ENCODE assay signal across 8 cellular contexts in the genomic region with DNA sequence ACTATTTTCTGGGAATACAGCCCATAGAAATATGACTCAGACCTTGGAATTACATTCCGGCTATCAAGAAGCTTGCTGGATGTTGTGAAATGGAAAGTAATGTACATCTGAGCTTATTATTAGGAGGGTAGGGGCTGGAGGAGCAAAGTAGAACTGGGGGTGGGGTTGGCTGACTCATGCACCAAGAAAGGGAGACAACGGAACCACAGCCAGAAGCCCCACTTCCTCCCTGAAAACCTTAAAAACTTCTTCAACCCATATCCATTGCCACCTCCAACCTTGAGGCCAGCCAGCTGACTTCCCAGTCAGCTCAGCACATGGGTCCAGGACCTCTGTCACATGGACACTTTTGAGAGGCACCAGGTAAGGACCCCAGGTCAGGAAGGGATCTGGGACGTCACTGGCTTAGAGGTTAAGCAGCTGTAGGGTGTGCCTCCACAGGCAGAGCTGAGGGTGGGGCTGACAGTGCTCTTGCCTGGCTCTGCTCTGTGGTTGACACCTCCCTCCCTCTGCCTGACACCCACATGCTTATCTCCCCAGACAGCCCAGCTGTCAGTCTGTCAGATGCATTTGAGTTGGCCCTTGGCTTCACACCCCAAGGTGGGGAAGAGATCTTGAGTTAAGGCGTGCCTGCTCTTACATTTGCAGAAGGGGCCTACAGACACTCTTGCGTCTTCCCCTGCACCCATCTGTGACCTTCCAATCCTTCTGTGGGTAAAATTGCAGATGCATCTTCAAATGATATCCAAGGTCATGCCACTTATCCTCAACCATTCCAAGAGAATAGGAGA. TPM values are rescaled to one million over a fixed set of nuclear protein-coding genes. Genes with fewer than 3 reads are reported as not detected.
DNase-seq lines count a peak whose midpoint lies in the region; ATAC-seq, FAIRE-seq and TF ChIP-seq lines count a peak whose summit lies in the region.

No MANE protein-coding gene starts in this region.

- no peaks in the 10 kb centered on the region for H4K20me1 ChIP-seq in keratinocyte (ENCODE audit: control insufficient read depth, extremely low read depth, insufficient read depth, low read length)

- no peaks in the 10 kb centered on the region for H3K9me1 ChIP-seq in keratinocyte (ENCODE audit: control insufficient read depth, extremely low read depth, insufficient read depth, low read length)

- FAIRE-seq in keratinocyte (lab: Jason Lieb, UNC): peak; percentile 95

- H2AFZ ChIP-seq in keratinocyte (ENCODE audit: control insufficient read depth, low read length): peak overlapping the region; percentile 92

- dilution Hi-C loops in keratinocyte (cut with MboI; ENCODE audit: extremely low pct_ligation_motif_present, low sequenced_read_pairs): no loop called here

- peak overlapping the region; percentile 66 for H3K9ac ChIP-seq in keratinocyte (ENCODE audit: control insufficient read depth, extremely low read depth, insufficient read depth, low read length)

- H3K27me3 ChIP-seq in RWPE2 (ENCODE audit: insufficient read depth, poor library complexity, severe bottlenecking) (no peaks in the 10 kb centered on the region), keratinocyte (ENCODE audit: control insufficient read depth, extremely low read depth, insufficient read depth, low read length) (no peaks in the 10 kb centered on the region), HAP-1 (ENCODE audit: low read depth) (0 out of 2 replicates have a peak, but pooled peaks cover 2% of the 10 kb centered on the region)

- no peaks in the 10 kb centered on the region for H3K9me3 ChIP-seq in RWPE2 (ENCODE audit: severe bottlenecking)
- no peaks in the 10 kb centered on the region for H3K9me3 ChIP-seq in keratinocyte (ENCODE audit: control insufficient read depth, low read depth, low read length)
- H3K9me3 ChIP-seq in HAP-1: no peaks in the 10 kb centered on the region

- peak overlapping the region; percentile 88 for H3K27ac ChIP-seq in RWPE2 (ENCODE audit: poor library complexity, severe bottlenecking)
- peak overlapping the region; percentile 96 for H3K27ac ChIP-seq in keratinocyte (ENCODE audit: control insufficient read depth, insufficient read depth, low read length)

- H3K36me3 ChIP-seq in RWPE2 (ENCODE audit: low read depth) (no peaks in the 10 kb centered on the region), keratinocyte (ENCODE audit: control insufficient read depth in 2 of 2, extremely low read depth in 1 of 2, insufficient read depth in 2 of 2, low read length in 2 of 2) (no peaks in the 10 kb centered on the region), HAP-1 (replicated peaks) (no peaks in the 10 kb centered on the region)

- H3K4me1 ChIP-seq in RWPE2 (ENCODE audit: insufficient read depth, poor library complexity, severe bottlenecking) (peaks cover 21% of the 10 kb centered on the region), keratinocyte (ENCODE audit: control insufficient read depth, extremely low read depth, insufficient read depth, low read length) (peaks cover 18% of the 10 kb centered on the region), HAP-1 (no peaks in the 10 kb centered on the region)

- in situ Hi-C loops in HAP-1 (cut with MboI; ENCODE audit: low sequenced_read_pairs): no loop called here

- H3K4me2 ChIP-seq in keratinocyte (ENCODE audit: control insufficient read depth, extremely low read depth, insufficient read depth, low read depth, low read length): peak overlapping the region; percentile 89

- no peak for TF ChIP-seq CTCF in RWPE2 (IDR thresholded peaks at IDR 0.05; ENCODE audit: poor library complexity, severe bottlenecking)
- TF ChIP-seq CTCF in keratinocyte (optimal IDR thresholded peaks at IDR 0.05 in 1 of 3, IDR thresholded peaks at IDR 0.05 in 1 of 3, conservative IDR thresholded peaks at IDR 0.05 in 1 of 3; ENCODE audit: extremely low read depth in 1 of 3, insufficient read depth in 2 of 3, low read length in 3 of 3): no peak

- DNase-seq in GF-D8 (lab: John Stamatoyannopoulos, UW) (peak; percentile 34), RWPE2 (ENCODE audit: low spot score) (peak; percentile 88), keratinocyte (ENCODE audit: low read depth, low spot score) (peak; percentile 84), HAP-1 (ENCODE audit: low spot score in 2 of 2) (no peak), Ammon's horn (ENCODE audit: low spot score) (no peak)
- peak; percentile 89 for DNase-seq in activated effector memory CD4-positive, alpha-beta T cell treated with anti-CD3 and anti-CD28 coated beads, Interleukin-2, amount 50 U/mL, for 16 hours
- peak; percentile 64 to 71 for DNase-seq in stimulated activated CD8-positive, alpha-beta memory T cell treated with anti-CD3 and anti-CD28 coated beads, Interleukin-2, amount 100 ng/mL, for 48 hours (ENCODE audit: low read depth in 2 of 2)

- H3K79me2 ChIP-seq in keratinocyte (ENCODE audit: control insufficient read depth, insufficient read depth, low read length): no peaks in the 10 kb centered on the region

- no peak overlapping the region for H3K4me3 ChIP-seq in RWPE2 (ENCODE audit: severe bottlenecking)
- peak overlapping the region in 2 of 3 experiments; percentile 18 to 57 for H3K4me3 ChIP-seq in keratinocyte (ENCODE audit: control insufficient read depth in 2 of 3, extremely low read depth in 1 of 3, insufficient read depth in 2 of 3, low read depth in 1 of 3, low read length in 3 of 3)
- no peak overlapping the region for H3K4me3 ChIP-seq in HAP-1

- ATAC-seq in HG02870 (IDR thresholded peaks at IDR 0.05; ENCODE audit: unreplicated experiment) (peak; percentile 58), RWPE2 (ENCODE audit: low read depth) (peak; percentile 93)

RNA-seq across cellular contexts. Expression of gene ZNF683, which starts 5.7 kb away (rescaled TPM):
- not detected in 3 replicates for polyA plus RNA-seq in keratinocyte
- polyA plus RNA-seq in keratinocyte (2011; ENCODE audit: low read depth): not detected
- polyA plus RNA-seq in keratinocyte (2011; cell fraction: cytosol; rRNA removed): not detected in 2 replicates
- not detected in 2 replicates for polyA plus RNA-seq in keratinocyte (2011; cell fraction: nucleus; rRNA removed)
- not detected in 2 replicates for polyA plus RNA-seq in keratinocyte (2012; ENCODE audit: low replicate concordance)
- polyA minus RNA-seq in keratinocyte: not detected in 3 replicates
- not detected for polyA minus RNA-seq in keratinocyte (2011; cell fraction: cytosol; rRNA and poly(A)+ RNA removed)
- not detected in 2 replicates for polyA minus RNA-seq in keratinocyte (2011; cell fraction: nucleus; rRNA and poly(A)+ RNA removed)

RNA-seq across cellular contexts. Expression of gene CRYBG2, which starts 24.4 kb away (rescaled TPM):
- polyA plus RNA-seq in keratinocyte: 6.0 to 15.5 TPM (median 7.9 TPM) in 3 replicates
- 27.9 TPM for polyA plus RNA-seq in keratinocyte (2011; ENCODE audit: low read depth)
- polyA plus RNA-seq in keratinocyte (2011; cell fraction: cytosol; rRNA removed): 3.1 and 7.3 TPM in 2 replicates
- 28.6 and 33.8 TPM in 2 replicates for polyA plus RNA-seq in keratinocyte (2011; cell fraction: nucleus; rRNA removed)
- 12.0 and 50.5 TPM in 2 replicates for polyA plus RNA-seq in keratinocyte (2012; ENCODE audit: low replicate concordance)
- polyA minus RNA-seq in keratinocyte: 11.2 to 30.9 TPM (median 17.2 TPM) in 3 replicates
- 20.1 TPM for polyA minus RNA-seq in keratinocyte (2011; cell fraction: cytosol; rRNA and poly(A)+ RNA removed)
- 27.2 and 40.2 TPM in 2 replicates for polyA minus RNA-seq in keratinocyte (2011; cell fraction: nucleus; rRNA and poly(A)+ RNA removed)

RNA-seq across cellular contexts. Expression of gene LIN28A, which starts 32.3 kb away (rescaled TPM):
- polyA plus RNA-seq in keratinocyte: 0.03 TPM in 1 of 3 replicates, not detected in the others
- polyA plus RNA-seq in keratinocyte (2011; ENCODE audit: low read depth): not detected
- not detected in 2 replicates for polyA plus RNA-seq in keratinocyte (2011; cell fraction: cytosol; rRNA removed)
- not detected in 2 replicates for polyA plus RNA-seq in keratinocyte (2011; cell fraction: nucleus; rRNA removed)
- polyA plus RNA-seq in keratinocyte (2012; ENCODE audit: low replicate concordance): not detected in 2 replicates
- 0.16 to 0.22 TPM in 2 of 3 replicates, not detected in the other for polyA minus RNA-seq in keratinocyte
- not detected for polyA minus RNA-seq in keratinocyte (2011; cell fraction: cytosol; rRNA and poly(A)+ RNA removed)
- polyA minus RNA-seq in keratinocyte (2011; cell fraction: nucleus; rRNA and poly(A)+ RNA removed): not detected in 2 replicates

RNA-seq across cellular contexts. Expression of gene DHDDS, which starts 53.8 kb away (rescaled TPM):
- 39.5 to 56.5 TPM (median 41.2 TPM) in 3 replicates for polyA plus RNA-seq in keratinocyte
- 37.9 TPM for polyA plus RNA-seq in keratinocyte (2011; ENCODE audit: low read depth)
- 31.3 and 36.1 TPM in 2 replicates for polyA plus RNA-seq in keratinocyte (2011; cell fraction: cytosol; rRNA removed)
- 74.9 and 81.9 TPM in 2 replicates for polyA plus RNA-seq in keratinocyte (2011; cell fraction: nucleus; rRNA removed)
- 28.7 and 41.6 TPM in 2 replicates for polyA plus RNA-seq in keratinocyte (2012; ENCODE audit: low replicate concordance)
- polyA minus RNA-seq in keratinocyte: 33.5 to 46.8 TPM (median 39.8 TPM) in 3 replicates
- 33.0 TPM for polyA minus RNA-seq in keratinocyte (2011; cell fraction: cytosol; rRNA and poly(A)+ RNA removed)
- 27.5 and 48.2 TPM in 2 replicates for polyA minus RNA-seq in keratinocyte (2011; cell fraction: nucleus; rRNA and poly(A)+ RNA removed)

Comparison
In these comparisons a context has a peak if more than half of its experiments do, and no peak if none do; other contexts are left out.
1. DNase-seq: peak in GF-D8 (single experiment), RWPE2 (single experiment), activated effector memory CD4-positive, alpha-beta T cell treated with anti-CD3 and anti-CD28 coated beads, Interleukin-2, amount 50 U/mL, for 16 hours (single experiment), keratinocyte (single experiment) and stimulated activated CD8-positive, alpha-beta memory T cell treated with anti-CD3 and anti-CD28 coated beads, Interleukin-2, amount 100 ng/mL, for 48 hours (2 of 2); none in HAP-1 (0 of 2) and Ammon's horn (single experiment).
2. H3K4me3 ChIP-seq: peak in keratinocyte (2 of 3); none in RWPE2 (single experiment) and HAP-1 (single experiment).